1 cellular context compared by ENCODE assay signal in the genomic region with DNA sequence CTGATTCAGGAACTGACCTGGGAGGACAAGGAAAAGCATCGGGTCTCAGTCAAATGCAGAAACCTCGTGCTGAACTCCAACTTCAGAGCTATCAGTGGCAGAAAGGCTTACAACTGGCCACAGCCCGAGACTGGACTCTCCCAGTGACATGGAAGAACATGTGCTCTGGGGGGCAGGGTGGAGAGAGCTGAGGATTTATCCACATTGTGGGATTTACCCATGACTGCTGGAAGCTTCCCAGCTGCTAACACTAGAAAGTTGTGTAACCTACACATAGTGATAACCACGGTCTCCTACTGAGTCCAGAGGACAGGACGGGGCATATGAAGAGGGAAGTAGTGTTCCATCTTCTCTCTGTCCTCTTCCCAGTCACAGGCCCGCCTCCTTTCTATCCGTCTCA.
TF ChIP-seq lines count a peak whose summit lies in the region.

No MANE protein-coding gene starts in this region.

TF ChIP-seq in SK-N-SH treated with all-trans-retinoic acid at 6 μM for 48 hours, 23 proteins besides CTCF, POLR2A, EP300 and RAD21 (continued from another document):
- TF ChIP-seq, protein P1, sequence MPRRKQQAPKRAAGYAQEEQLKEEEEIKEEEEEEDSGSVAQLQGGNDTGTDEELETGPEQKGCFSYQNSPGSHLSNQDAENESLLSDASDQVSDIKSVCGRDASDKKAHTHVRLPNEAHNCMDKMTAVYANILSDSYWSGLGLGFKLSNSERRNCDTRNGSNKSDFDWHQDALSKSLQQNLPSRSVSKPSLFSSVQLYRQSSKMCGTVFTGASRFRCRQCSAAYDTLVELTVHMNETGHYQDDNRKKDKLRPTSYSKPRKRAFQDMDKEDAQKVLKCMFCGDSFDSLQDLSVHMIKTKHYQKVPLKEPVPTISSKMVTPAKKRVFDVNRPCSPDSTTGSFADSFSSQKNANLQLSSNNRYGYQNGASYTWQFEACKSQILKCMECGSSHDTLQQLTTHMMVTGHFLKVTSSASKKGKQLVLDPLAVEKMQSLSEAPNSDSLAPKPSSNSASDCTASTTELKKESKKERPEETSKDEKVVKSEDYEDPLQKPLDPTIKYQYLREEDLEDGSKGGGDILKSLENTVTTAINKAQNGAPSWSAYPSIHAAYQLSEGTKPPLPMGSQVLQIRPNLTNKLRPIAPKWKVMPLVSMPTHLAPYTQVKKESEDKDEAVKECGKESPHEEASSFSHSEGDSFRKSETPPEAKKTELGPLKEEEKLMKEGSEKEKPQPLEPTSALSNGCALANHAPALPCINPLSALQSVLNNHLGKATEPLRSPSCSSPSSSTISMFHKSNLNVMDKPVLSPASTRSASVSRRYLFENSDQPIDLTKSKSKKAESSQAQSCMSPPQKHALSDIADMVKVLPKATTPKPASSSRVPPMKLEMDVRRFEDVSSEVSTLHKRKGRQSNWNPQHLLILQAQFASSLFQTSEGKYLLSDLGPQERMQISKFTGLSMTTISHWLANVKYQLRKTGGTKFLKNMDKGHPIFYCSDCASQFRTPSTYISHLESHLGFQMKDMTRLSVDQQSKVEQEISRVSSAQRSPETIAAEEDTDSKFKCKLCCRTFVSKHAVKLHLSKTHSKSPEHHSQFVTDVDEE (CRISPR knock-in tag; IDR thresholded peaks at IDR 0.05): no peak
- TF ChIP-seq ZC3H10 (CRISPR knock-in tag; IDR thresholded peaks at IDR 0.05): no peak
- TF ChIP-seq ZNF565 (CRISPR knock-in tag; conservative IDR thresholded peaks at IDR 0.05; ENCODE audit: low read depth): no peak
